23 cellular contexts compared by ENCODE assay signal in genomic region chr12:124316257-124316656, GRCh38. TPM values are rescaled to one million over a fixed set of nuclear protein-coding genes. Genes with fewer than 3 reads are reported as not detected.
DNase-seq lines count a peak whose midpoint lies in the region; ATAC-seq, FAIRE-seq and TF ChIP-seq lines count a peak whose summit lies in the region.
"Had no signal": no experiment of that assay in that cellular context is flagged by ENCODE, and none has a peak within 500 bp of the region (broad histone marks: within the 10 kb centered on the region; RNA-seq: fewer than 3 reads in every experiment).

No MANE protein-coding gene starts in this region.

- no peak overlapping the region for H3K23ac ChIP-seq in H1 (ENCODE audit: insufficient read length)
- peak overlapping the region; percentile 30 for H3K23ac ChIP-seq in mesendoderm (ENCODE audit: low read length)

- peaks cover 8% of the 10 kb centered on the region for H3K36me3 Mint-ChIP-seq in type B pancreatic cell

- H3K56ac ChIP-seq in H1 (replicated peaks; ENCODE audit: insufficient read length, low read depth, low read length) (no peak overlapping the region), mesendoderm (ENCODE audit: low read length) (peak overlapping the region; percentile 7)

- no peak overlapping the region for H3K4me3 Mint-ChIP-seq in type B pancreatic cell
- H3K4me3 Mint-ChIP-seq: CD4-positive, alpha-beta memory T cell; HFFc6 had no signal

- FAIRE-seq in H1 (lab: Jason Lieb, UNC), result no peak
- FAIRE-seq: A549, G401.6, GM12892, GM19239 had no signal

- H3K27me3 ChIP-seq in GM23248 (replicated peaks; ENCODE audit: insufficient read depth), result no peaks in the 10 kb centered on the region
- H3K27me3 ChIP-seq in H1 (replicated peaks in 1 of 4; ENCODE audit: control insufficient read depth in 3 of 4, extremely low read depth in 1 of 4, insufficient read depth in 3 of 4, low read length in 3 of 4), result no peaks in the 10 kb centered on the region; a peak in 1 of 7 replicates
- H3K27me3 ChIP-seq in mesendoderm (ENCODE audit: insufficient read depth, low read length, poor library complexity), result no peaks in the 10 kb centered on the region

- no peak for TF ChIP-seq RAD21 in H1 (IDR thresholded peaks at IDR 0.05 in 1 of 2, conservative IDR thresholded peaks at IDR 0.05 in 1 of 2; ENCODE audit: low read depth in 2 of 2, low read length in 2 of 2)

- H3K14ac ChIP-seq in H1 (ENCODE audit: insufficient read length), result no peak overlapping the region

- POLR2A ChIA-PET in H1 (lab: Charles Lee; ENCODE audit: partially characterized antibody), result interaction anchor here (1.2 kb wide), 1 partner anchor 10 kb away, joined by 3 read pairs; no protein-coding TSS in a partner anchor

- peaks cover 4% of the 10 kb centered on the region for H3K9me3 Mint-ChIP-seq in type B pancreatic cell

- H4K8ac ChIP-seq in H1 (ENCODE audit: extremely low read depth, insufficient read depth, low read length), result no peak overlapping the region
- no peak overlapping the region for H4K8ac ChIP-seq in mesendoderm (ENCODE audit: low read depth, low read length)

- H2BK15ac ChIP-seq in H1 (ENCODE audit: low read length) (no peak overlapping the region), mesendoderm (replicated peaks; ENCODE audit: low read depth) (no peak overlapping the region)

- peak overlapping the region; percentile 32; the same call in 1 of the 2 replicates for H3K18ac ChIP-seq in H1 (ENCODE audit: extremely low read depth, low read length)
- H3K18ac ChIP-seq in mesendoderm (ENCODE audit: low read length), result no peak overlapping the region

- no peak for TF ChIP-seq POLR2A in H1 (IDR thresholded peaks at IDR 0.05; ENCODE audit: control extremely low read depth in 1 of 2, low read depth in 2 of 2, low read length in 2 of 2)

- in situ Hi-C loops in GM23248 (cut with MboI), result no loop called here
- in situ Hi-C loops in G401 (cut with HindIII; ENCODE audit: low sequenced_read_pairs), result no loop called here

- H2AK5ac ChIP-seq in H1 (ENCODE audit: low read depth, low read length), result no peak overlapping the region
- no peak overlapping the region for H2AK5ac ChIP-seq in mesendoderm (ENCODE audit: low read length)

- H4K91ac ChIP-seq in H1 (replicated peaks; ENCODE audit: insufficient read length, low read length), result no peak overlapping the region

- H2AFZ ChIP-seq in GM23248 (no peak overlapping the region), H1 (ENCODE audit: low read length) (no peak overlapping the region)

- CTCF ChIA-PET in H1 (lab: Charles Lee; ENCODE audit: partially characterized antibody), result interaction anchor here (0.6 to 9.1 kb wide), 12 partner anchors 13 to 449 kb away, joined by 3 to 78 read pairs (median 6); no protein-coding TSS in a partner anchor

- H3K4me2 ChIP-seq in GM23248 (ENCODE audit: unreplicated experiment) (no peak overlapping the region), H1 (ENCODE audit: insufficient read depth in 1 of 2, low read depth in 2 of 2, low read length in 2 of 2) (no peak overlapping the region), mesendoderm (ENCODE audit: low read length) (no peak overlapping the region)
- H3K4me2 ChIP-seq: A549 had no signal

- DNase-seq in GM23248, result peak; percentile 40
- DNase-seq in H1 (ENCODE audit: low read depth in 1 of 2, low spot score in 2 of 2), result no peak
- DNase-seq in mesendoderm, result no peak
- DNase-seq in type B pancreatic cell (ENCODE audit: extremely low spot score, unreplicated experiment), result no peak
- no peak for DNase-seq in G401 (ENCODE audit: low spot score)
- no peak for DNase-seq in GM20000 (ENCODE audit: low spot score)
- DNase-seq: 8988T; ACHN; C1 segment of cervical spinal cord; Calu3; CD4-positive, alpha-beta memory T cell; COR-L47; DMS53; DMS79 treated with DMSO at 0.1 percent for 48 hours; HFFc6 had no signal

- H3K4me3 ChIP-seq in GM23248 (no peak overlapping the region), H1 (ENCODE audit: extremely low read depth in 1 of 4, insufficient read depth in 2 of 4, low read depth in 3 of 4, low read length in 4 of 4) (no peak overlapping the region), mesendoderm (ENCODE audit: low read length) (no peak overlapping the region)
- H3K4me3 ChIP-seq: A549, HAP-1 had no signal

- 63 to 74% methylated on average over 8 of the region's 8 CpGs for WGBS in GM23248 (ENCODE audit: low coverage in 1 of 2, low lambda C conversion rate in 2 of 2, missing lambda C conversion rate in 2 of 2), 2 experiments
- 96% methylated on average over 7 of the region's 8 CpGs; no CpG with 5 or more reads in 1 of the 2 experiments for WGBS in H1 (ENCODE audit: extremely low coverage in 1 of 2, insufficient coverage in 1 of 2, insufficient read length in 1 of 2, insufficient replicate concordance in 2 of 2, low coverage in 1 of 2, low lambda C conversion rate in 2 of 2, missing lambda C conversion rate in 1 of 2), 2 experiments
- WGBS in mesendoderm (ENCODE audit: extremely low coverage, insufficient coverage, low lambda C conversion rate), result no CpG with 5 or more reads among the region's 8 CpGs

- H2BK5ac ChIP-seq in H1 (ENCODE audit: low read depth, low read length) (no peak overlapping the region), mesendoderm (ENCODE audit: low read length) (no peak overlapping the region)

- H3K27ac ChIP-seq in GM23248, result no peak overlapping the region
- H3K27ac ChIP-seq in H1 (ENCODE audit: low read depth, low read length), result no peak overlapping the region
- H3K27ac ChIP-seq in mesendoderm (ENCODE audit: low read depth, low read length), result no peak overlapping the region
- H3K27ac ChIP-seq: A549 had no signal

- H3K79me1 ChIP-seq in H1 (ENCODE audit: low read depth, low read length), result no peaks in the 10 kb centered on the region
- H3K79me1 ChIP-seq in mesendoderm (ENCODE audit: low read length), result no peaks in the 10 kb centered on the region

- no peaks in the 10 kb centered on the region for H3K36me3 ChIP-seq in GM23248 (ENCODE audit: low read depth)
- peaks cover 0 to 4% (median 0%) of the 10 kb centered on the region in 4 experiments; a peak in 1 of 8 replicates for H3K36me3 ChIP-seq in H1 (ENCODE audit: control insufficient read depth in 2 of 4, insufficient read depth in 4 of 4, low read length in 3 of 4)
- no peaks in the 10 kb centered on the region for H3K36me3 ChIP-seq in mesendoderm (ENCODE audit: control insufficient read depth, insufficient read depth, low read length)
- H3K36me3 ChIP-seq: HAP-1 had no signal

- H4K20me1 ChIP-seq in GM23248 (ENCODE audit: insufficient read depth), result no peaks in the 10 kb centered on the region
- no peaks in the 10 kb centered on the region for H4K20me1 ChIP-seq in H1 (replicated peaks in 1 of 2; ENCODE audit: control insufficient read depth in 1 of 2, insufficient read depth in 2 of 2, low read length in 2 of 2)

- peaks cover 16% of the 10 kb centered on the region for H3K27me3 Mint-ChIP-seq in type B pancreatic cell
- H3K27me3 Mint-ChIP-seq: CD4-positive, alpha-beta memory T cell had no signal

- H3F3A ChIP-seq in GM23248 (ENCODE audit: insufficient read depth), result no peaks in the 10 kb centered on the region

- no peak for ATAC-seq in GM19035 (IDR thresholded peaks at IDR 0.05; ENCODE audit: unreplicated experiment)
- ATAC-seq: A549 had no signal

- H4K5ac ChIP-seq in H1 (ENCODE audit: insufficient read length, low read depth, low read length) (no peak overlapping the region), mesendoderm (ENCODE audit: low read length) (no peak overlapping the region)

- H2BK20ac ChIP-seq in H1 (ENCODE audit: low read length), result 0 out of 2 replicates have a peak overlapping the region, but pooled peaks have one; percentile 87

- H2BK120ac ChIP-seq in H1 (replicated peaks; ENCODE audit: low read depth, low read length), result no peak overlapping the region
- no peak overlapping the region for H2BK120ac ChIP-seq in mesendoderm (ENCODE audit: low read depth, low read length)

- H3K79me2 ChIP-seq in GM23248 (ENCODE audit: insufficient read depth) (no peaks in the 10 kb centered on the region), H1 (ENCODE audit: control insufficient read depth in 1 of 2, insufficient read depth in 2 of 2, low read length in 2 of 2) (no peaks in the 10 kb centered on the region), mesendoderm (ENCODE audit: control insufficient read depth, insufficient read depth, low read length) (no peaks in the 10 kb centered on the region)

- H3K4ac ChIP-seq in H1 (replicated peaks; ENCODE audit: insufficient read length, low read depth, low read length), result no peak overlapping the region
- no peak overlapping the region for H3K4ac ChIP-seq in mesendoderm (ENCODE audit: low read depth, low read length)

- H3K27ac Mint-ChIP-seq in type B pancreatic cell, result peak overlapping the region; percentile 59
- H3K27ac Mint-ChIP-seq: CD4-positive, alpha-beta memory T cell; HFFc6 had no signal

- H3K9me3 ChIP-seq in GM23248 (ENCODE audit: low read depth), result no peaks in the 10 kb centered on the region
- H3K9me3 ChIP-seq in H1 (ENCODE audit: insufficient read depth in 2 of 2, low read depth in 1 of 2, low read length in 1 of 2), result no peaks in the 10 kb centered on the region
- H3K9me3 ChIP-seq: A549, HAP-1 had no signal

- no peak overlapping the region for H2BK12ac ChIP-seq in H1 (ENCODE audit: low read depth, low read length)

- TF ChIP-seq EP300 in H1 (IDR thresholded peaks at IDR 0.05; ENCODE audit: borderline replicate concordance in 1 of 2, low read depth in 2 of 2, low read length in 2 of 2), result no peak

- H3K23me2 ChIP-seq in H1 (ENCODE audit: low read depth, low read length), result no peaks in the 10 kb centered on the region

- no peaks in the 10 kb centered on the region for H3K9me2 ChIP-seq in GM23248 (ENCODE audit: insufficient read depth)

- H3K9ac ChIP-seq in GM23248, result no peak overlapping the region
- H3K9ac ChIP-seq in H1 (replicated peaks in 1 of 4; ENCODE audit: extremely low read depth in 1 of 4, low read depth in 3 of 4, low read length in 3 of 4), result no peak overlapping the region
- H3K9ac ChIP-seq in mesendoderm (ENCODE audit: low read length), result no peak overlapping the region

- peaks cover 22% of the 10 kb centered on the region for H3K4me1 Mint-ChIP-seq in type B pancreatic cell (ENCODE audit: unreplicated experiment)
- H3K4me1 Mint-ChIP-seq: CD4-positive, alpha-beta memory T cell had no signal

- TF ChIP-seq CTCF in H1 (IDR thresholded peaks at IDR 0.05; ENCODE audit: control extremely low read depth in 1 of 3, insufficient read depth in 1 of 3, low read depth in 1 of 3, low read length in 3 of 3) (no peak), type B pancreatic cell (conservative IDR thresholded peaks at IDR 0.05) (no peak), GM20000 (IDR thresholded peaks at IDR 0.05; ENCODE audit: extremely low read depth, missing control alignments) (no peak)

- H3K4me1 ChIP-seq in GM23248 (ENCODE audit: insufficient read depth) (no peaks in the 10 kb centered on the region), H1 (replicated peaks in 1 of 4; ENCODE audit: control insufficient read depth in 3 of 4, insufficient read depth in 4 of 4, low read length in 3 of 4) (peaks cover 6 to 31% (median 19%) of the 10 kb centered on the region in 4 experiments), mesendoderm (ENCODE audit: control insufficient read depth, low read depth, low read length) (peaks cover 24% of the 10 kb centered on the region)
- H3K4me1 ChIP-seq: A549, HAP-1 had no signal

RNA-seq across cellular contexts. Expression of gene RFLNA, which starts 21.4 kb away (rescaled TPM):
- 4.6 and 4.9 TPM in 2 replicates for total RNA-seq in GM23248 (2014; rRNA removed; shearing (Covaris generic))
- polyA plus RNA-seq in GM23248 (2016; fragmentation: Nextera tagmentation; extraction: Ambion mirVana), result 0.86 and 1.2 TPM in 2 replicates
- total RNA-seq in H1 (2021; fragmentation: NEBNext Ultra II Directional; extraction: Animal tissue kit (Norgen Biotek cat#: 25700)), result 6.4 and 8.1 TPM in 2 replicates
- 6.6 and 9.3 TPM in 2 replicates for polyA plus RNA-seq in H1 (2011; rRNA removed)
- 6.2 TPM for polyA plus RNA-seq in H1 (2011; cell fraction: cytosol; rRNA removed)
- 12.7 TPM for polyA plus RNA-seq in H1 (2011; cell fraction: nucleus; rRNA removed)
- polyA plus RNA-seq in H1 (2012, experiment 1 of 2), result 4.3 to 7.5 TPM (median 7.1 TPM) in 4 replicates
- polyA plus RNA-seq in H1 (2012, experiment 2 of 2), result 5.4 TPM
- 3.6 TPM for polyA plus RNA-seq in H1 (2013, experiment 1 of 2)
- 2.4 TPM for polyA plus RNA-seq in H1 (2013, experiment 2 of 2)
- polyA minus RNA-seq in H1 (2011; rRNA and poly(A)+ RNA removed), result 4.4 and 6.3 TPM in 2 replicates
- polyA minus RNA-seq in H1 (2011; cell fraction: cytosol; rRNA and poly(A)+ RNA removed), result 5.9 TPM
- 8.8 TPM for polyA minus RNA-seq in H1 (2011; cell fraction: nucleus; rRNA and poly(A)+ RNA removed)
- 3.1 TPM for polyA plus RNA-seq in mesendoderm (2013, experiment 1 of 2)
- 3.4 TPM for polyA plus RNA-seq in mesendoderm (2013, experiment 2 of 2)
- 19.7 and 57.4 TPM in 2 replicates for total RNA-seq in type B pancreatic cell (ENCODE audit: low replicate concordance)
- 2.1 and 2.3 TPM in 2 replicates for total RNA-seq in G401 (2014; rRNA removed; shearing (Covaris generic))
- total RNA-seq: Calu3; CD4-positive, alpha-beta memory T cell; H4; HFFc6 had no signal
- polyA plus RNA-seq: A549; BJ; CD4-positive, alpha-beta memory T cell had no signal
